ENCODE assay signal across 8 cellular contexts in genomic region chr19:51368366-51369282, GRCh38. TPM values are rescaled to one million over a fixed set of nuclear protein-coding genes. Genes with fewer than 3 reads are reported as not detected.
DNase-seq lines count a peak whose midpoint lies in the region; ATAC-seq and TF ChIP-seq lines count a peak whose summit lies in the region.

Gene CLDND2, minus strand, starts transcription at chr19:51369003. Its CDS starts 426 bp downstream, at chr19:51368577.

- intact Hi-C loops in Right ventricle myocardium inferior (cut with DNase I), result loop anchor here (5.0 kb wide), 1 partner anchor 204 kb away; the partner anchor contains the start of gene ZNF175

- H3K4me3 ChIP-seq in cardiac muscle cell, result peak within 1 kb of the TSS; percentile 55

- peak within 1 kb of the TSS; percentile 55 for H3K27ac ChIP-seq in cardiac muscle cell

- no peaks in the 10 kb centered on the region for H3K36me3 ChIP-seq in cardiac muscle cell

- no peak for ATAC-seq in Right ventricle myocardium inferior
- no peak for ATAC-seq in GM19351 (IDR thresholded peaks at IDR 0.05; ENCODE audit: unreplicated experiment)
- no peak for ATAC-seq in GM18867 (IDR thresholded peaks at IDR 0.05; ENCODE audit: unreplicated experiment)

- H3K27me3 ChIP-seq in cardiac muscle cell, result no peaks in the 10 kb centered on the region

- no peak for TF ChIP-seq CTCF in cardiac muscle cell (IDR thresholded peaks at IDR 0.05; ENCODE audit: low read depth, low read length)

- peaks cover 8% of the 10 kb centered on the region for H3K4me1 ChIP-seq in cardiac muscle cell (ENCODE audit: low read depth)

- no peaks in the 10 kb centered on the region for H3K9me3 ChIP-seq in cardiac muscle cell (ENCODE audit: low read depth)

- DNase-seq in cardiac muscle cell (ENCODE audit: low read depth in 1 of 2, low spot score in 1 of 2) (no peak), Right ventricle myocardium inferior (ENCODE audit: missing footprints) (no peak), hepatic stellate cell (ENCODE audit: low spot score) (peak; percentile 28), germinal center (ENCODE audit: low spot score) (no peak)
- DNase-seq in activated T-cell treated with anti-CD3 and anti-CD28 coated beads, Interleukin-2, amount 50 U/mL, for 48 hours, result peak; percentile 59 to 62
- peak; percentile 36 to 56 for DNase-seq in stimulated activated CD8-positive, alpha-beta memory T cell treated with anti-CD3 and anti-CD28 coated beads, Interleukin-15, amount 100 ng/mL, for 48 hours (ENCODE audit: low read depth in 2 of 2)

RNA-seq across cellular contexts. Expression of gene CLDND2, which starts in this region (rescaled TPM):
- 0.45 TPM in 1 of 2 replicates, not detected in the other for total RNA-seq in cardiac muscle cell
- 16.5 and 22.3 TPM in 2 replicates for polyA plus RNA-seq in cardiac muscle cell
- 1.7 TPM for total RNA-seq in Right ventricle myocardium inferior

Comparison
In these comparisons a context has a peak if more than half of its experiments do, and no peak if none do; other contexts are left out.
1. DNase-seq: peak in activated T-cell treated with anti-CD3 and anti-CD28 coated beads, Interleukin-2, amount 50 U/mL, for 48 hours (2 of 2), hepatic stellate cell (single experiment) and stimulated activated CD8-positive, alpha-beta memory T cell treated with anti-CD3 and anti-CD28 coated beads, Interleukin-15, amount 100 ng/mL, for 48 hours (2 of 2); none in cardiac muscle cell (0 of 2), Right ventricle myocardium inferior (single experiment) and germinal center (single experiment).